ENCODE assay signal across 1 cellular context in genomic region chr9:94213513-94214124, GRCh38.
TF ChIP-seq lines count a peak whose summit lies in the region.

No MANE protein-coding gene starts in this region.

TF ChIP-seq in K562, 482 proteins besides CTCF, POLR2A, EP300 and RAD21 (continued from another document):
- TF ChIP-seq ZMIZ1 (IDR thresholded peaks at IDR 0.05; ENCODE audit: low read depth in 2 of 2, low read length in 2 of 2): no peak
- TF ChIP-seq ATF7 (IDR thresholded peaks at IDR 0.05): peak; percentile 12; the same call in 1 of the 2 replicates
- peak; percentile 88 for TF ChIP-seq ESRRA (IDR thresholded peaks at IDR 0.05; ENCODE audit: borderline replicate concordance, low read depth)
- TF ChIP-seq ZNF584 (CRISPR knock-in tag; IDR thresholded peaks at IDR 0.05; ENCODE audit: low read depth): no peak
- no peak for TF ChIP-seq ZFP36 (IDR thresholded peaks at IDR 0.05; ENCODE audit: low read depth, low read length, partially characterized antibody)
- peak; percentile 69 for TF ChIP-seq ELF1 (tag; IDR thresholded peaks at IDR 0.05)
- TF ChIP-seq PHB (CRISPR knock-in tag; IDR thresholded peaks at IDR 0.05): no peak
- 0 out of 2 replicates have a peak, but pooled peaks have one; percentile 43 for TF ChIP-seq GABPB1 (CRISPR knock-in tag; IDR thresholded peaks at IDR 0.05)
- no peak for TF ChIP-seq ARID1B (IDR thresholded peaks at IDR 0.05)
- peak; percentile 22; the same call in 1 of the 2 replicates for TF ChIP-seq EP400 (IDR thresholded peaks at IDR 0.05)
- TF ChIP-seq FOXA1 (IDR thresholded peaks at IDR 0.05; ENCODE audit: borderline replicate concordance): no peak
- no peak for TF ChIP-seq CBFA2T3 (IDR thresholded peaks at IDR 0.05)
- TF ChIP-seq POLR3G (IDR thresholded peaks at IDR 0.05; ENCODE audit: extremely low read depth, insufficient read length, insufficient replicate concordance): no peak
- peak; percentile 43; the same call in 1 of the 2 replicates for TF ChIP-seq TEAD4 (IDR thresholded peaks at IDR 0.05; ENCODE audit: low read length)
- no peak for TF ChIP-seq TEAD4 (CRISPR knock-in tag; IDR thresholded peaks at IDR 0.05; ENCODE audit: borderline replicate concordance)
- no peak for TF ChIP-seq ZNF561 (CRISPR knock-in tag; conservative IDR thresholded peaks at IDR 0.05)
- TF ChIP-seq FOXO4 (CRISPR knock-in tag; IDR thresholded peaks at IDR 0.05): no peak
- TF ChIP-seq TOE1 (IDR thresholded peaks at IDR 0.05; ENCODE audit: borderline replicate concordance): peak; percentile 48; the same call in 1 of the 2 replicates
- TF ChIP-seq TOE1 (CRISPR knock-in tag; IDR thresholded peaks at IDR 0.05; ENCODE audit: borderline replicate concordance, low read depth): no peak
- peak in 1 of 2 experiments; percentile 37 for TF ChIP-seq E2F6 (IDR thresholded peaks at IDR 0.05; ENCODE audit: borderline replicate concordance in 1 of 2, extremely low read depth in 1 of 2, insufficient read depth in 1 of 2, insufficient read length in 1 of 2, low read depth in 1 of 2, low read length in 1 of 2, poor library complexity in 1 of 2, severe bottlenecking in 1 of 2)
- TF ChIP-seq MNT (conservative IDR thresholded peaks at IDR 0.05): 0 out of 4 replicates have a peak, but pooled peaks of 1 of the 2 experiments have one; percentile 26
- TF ChIP-seq TRIM25 (IDR thresholded peaks at IDR 0.05; ENCODE audit: borderline replicate concordance): no peak
- TF ChIP-seq NEUROD1 (IDR thresholded peaks at IDR 0.05; ENCODE audit: borderline replicate concordance, low read depth, low read length, partially characterized antibody): no peak
- no peak for TF ChIP-seq NR2C1 (IDR thresholded peaks at IDR 0.05)
- TF ChIP-seq NR2C1 (tag; IDR thresholded peaks at IDR 0.05): peak; percentile 35
- TF ChIP-seq SOX6 (IDR thresholded peaks at IDR 0.05): peak; percentile 62
- no peak for TF ChIP-seq NR2C2 (CRISPR knock-in tag; IDR thresholded peaks at IDR 0.05)
- TF ChIP-seq NR2C2 (tag; IDR thresholded peaks at IDR 0.05): peak; percentile 29; the same call in 1 of the 2 replicates
- TF ChIP-seq ELF2 (CRISPR knock-in tag; IDR thresholded peaks at IDR 0.05): no peak
- peak; percentile 78; the same call in 1 of the 2 replicates for TF ChIP-seq CC2D1A (IDR thresholded peaks at IDR 0.05)
- TF ChIP-seq ZC3H8 (IDR thresholded peaks at IDR 0.05): no peak
- peak; percentile 80 for TF ChIP-seq L3MBTL2 (IDR thresholded peaks at IDR 0.05)
- no peak for TF ChIP-seq MAX (CRISPR knock-in tag; IDR thresholded peaks at IDR 0.05)
- no peak for TF ChIP-seq CHCHD3 (CRISPR knock-in tag; IDR thresholded peaks at IDR 0.05)
